In genomic region chr11:104852811-104853210, GRCh38 we compare ENCODE assay signal across 20 cellular contexts. TPM values are rescaled to one million over a fixed set of nuclear protein-coding genes. Genes with fewer than 3 reads are reported as not detected.
"Had no signal": no experiment of that assay in that cellular context is flagged by ENCODE, and none has a peak within 500 bp of the region (broad histone marks: within the 10 kb centered on the region; RNA-seq: fewer than 3 reads in every experiment).

No MANE protein-coding gene starts in this region.

- H2AFZ ChIP-seq: parathyroid adenoma had no signal

- H3K9me3 ChIP-seq: body of pancreas, lower lobe of right lung, sigmoid colon, thoracic aorta, upper lobe of left lung had no signal

- H3K27ac ChIP-seq: body of pancreas, coronary artery, lower lobe of right lung, parathyroid adenoma, sigmoid colon, thoracic aorta, upper lobe of left lung had no signal

- DNase-seq: activated CD4-positive, alpha-beta T cell treated with anti-CD3 and anti-CD28 coated beads, Interleukin-2, amount 50 U/mL, for 1 hour; activated CD4-positive, CD25-positive, alpha-beta regulatory T cell; activated gamma-delta T cell; body of pancreas; caudate nucleus; hippocampal formation; islet precursor cell; lower lobe of right lung; sigmoid colon; stimulated activated naive B cell treated with anti-CD40 and anti-IgM and Interleukin-4, amounts not matched to agents 10 μg/mL and 1 μg/mL and 100 μg/mL, for 72 hours; T-helper 1 cell; T-helper 9 cell; upper lobe of left lung had no signal

- H3K79me2 ChIP-seq: parathyroid adenoma had no signal

- H3K4me3 ChIP-seq: body of pancreas, coronary artery, lower lobe of right lung, sigmoid colon, thoracic aorta, upper lobe of left lung had no signal

- H3K27me3 ChIP-seq: body of pancreas, sigmoid colon, upper lobe of left lung had no signal

- H3K9ac ChIP-seq: parathyroid adenoma had no signal

- H3K4me1 ChIP-seq: body of pancreas, lower lobe of right lung, parathyroid adenoma, sigmoid colon, upper lobe of left lung had no signal

- ATAC-seq: activated naive CD4-positive, alpha-beta T cell treated with anti-CD3 and anti-CD28 coated beads, Interleukin-2, amount 50 U/mL, for 72 hours; body of pancreas; esophagus mucosa; lower lobe of right lung; stimulated activated naive B cell treated with anti-CD40 and anti-IgM and Interleukin-4, amounts not matched to agents 10 μg/mL and 1 μg/mL and 100 μg/mL, for 72 hours had no signal

- H3K27me3 Mint-ChIP-seq: stimulated activated naive B cell treated with anti-CD40 and anti-IgM and Interleukin-4, amounts not matched to agents 10 μg/mL and 1 μg/mL and 100 μg/mL, for 72 hours had no signal

- H3K36me3 ChIP-seq: lower lobe of right lung, sigmoid colon, thoracic aorta, upper lobe of left lung had no signal

- H3K27ac Mint-ChIP-seq: activated naive CD4-positive, alpha-beta T cell treated with anti-CD3 and anti-CD28 coated beads, Interleukin-2, amount 50 U/mL, for 72 hours; nephron; stimulated activated naive B cell treated with anti-CD40 and anti-IgM and Interleukin-4, amounts not matched to agents 10 μg/mL and 1 μg/mL and 100 μg/mL, for 72 hours had no signal

- H3K9me3 Mint-ChIP-seq: activated naive CD4-positive, alpha-beta T cell treated with anti-CD3 and anti-CD28 coated beads, Interleukin-2, amount 50 U/mL, for 72 hours; nephron; stimulated activated naive B cell treated with anti-CD40 and anti-IgM and Interleukin-4, amounts not matched to agents 10 μg/mL and 1 μg/mL and 100 μg/mL, for 72 hours had no signal

- H3K4me3 Mint-ChIP-seq: nephron; stimulated activated naive B cell treated with anti-CD40 and anti-IgM and Interleukin-4, amounts not matched to agents 10 μg/mL and 1 μg/mL and 100 μg/mL, for 72 hours had no signal

- H3K36me3 Mint-ChIP-seq: activated naive CD4-positive, alpha-beta T cell treated with anti-CD3 and anti-CD28 coated beads, Interleukin-2, amount 50 U/mL, for 72 hours; stimulated activated naive B cell treated with anti-CD40 and anti-IgM and Interleukin-4, amounts not matched to agents 10 μg/mL and 1 μg/mL and 100 μg/mL, for 72 hours had no signal

- H3K4me1 Mint-ChIP-seq: nephron had no signal

RNA-seq across cellular contexts. Expression of gene CASP12, which starts 45.4 kb away (rescaled TPM):
- total RNA-seq: activated CD8-positive, alpha-beta memory T cell treated with anti-CD3 and anti-CD28 coated beads for 36 hours; activated naive CD4-positive, alpha-beta T cell treated with anti-CD3 and anti-CD28 coated beads, Interleukin-2, amount 50 U/mL, for 72 hours; esophagus mucosa had no signal
